29 cellular contexts compared by ENCODE assay signal in the genomic region with DNA sequence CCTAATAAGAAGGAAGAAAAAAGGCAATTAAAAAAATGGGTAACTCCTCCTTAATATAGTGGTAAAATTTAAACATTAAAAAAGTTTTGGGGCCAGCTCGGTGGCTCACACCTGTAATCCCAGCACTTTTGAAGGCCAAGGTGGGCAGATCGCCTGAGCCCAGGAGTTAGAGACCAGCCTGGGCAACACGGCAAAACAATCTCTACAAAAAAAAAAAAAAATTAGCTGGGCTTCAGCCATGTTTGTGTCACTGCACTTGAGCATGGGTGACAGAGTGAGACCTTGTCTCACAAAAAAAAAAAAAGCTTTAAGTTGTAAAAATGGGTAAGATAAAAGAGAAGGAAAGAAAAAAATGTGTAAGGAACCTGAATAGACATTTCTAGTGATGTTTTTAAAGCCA.
"Had no signal": no experiment of that assay in that cellular context is flagged by ENCODE, and none has a peak within 500 bp of the region (broad histone marks: within the 10 kb centered on the region; RNA-seq: fewer than 3 reads in every experiment).

No MANE protein-coding gene starts in this region.

- ATAC-seq: stimulated activated effector memory CD8-positive, alpha-beta T cell treated with anti-CD3 and anti-CD28 coated beads, Interleukin-12 subunit alpha, Interleukin-12 subunit beta, amount 100 ng/mL, for 72 hours; stimulated activated memory B cell treated with anti-CD40 and anti-IgM and Interleukin-4, amounts not matched to agents 10 μg/mL and 1 μg/mL and 100 μg/mL, for 72 hours; stimulated activated naive B cell treated with anti-CD40 and anti-IgM and Interleukin-4, amounts not matched to agents 10 μg/mL and 1 μg/mL and 100 μg/mL, for 72 hours; stimulated activated naive CD8-positive, alpha-beta T cell treated with anti-CD3 and anti-CD28 coated beads, Interleukin-15, amount 100 ng/mL, for 72 hours; stimulated activated naive CD8-positive, alpha-beta T cell treated with anti-CD3 and anti-CD28 coated beads, Interleukin-15, Interleukin-2, amounts not matched to agents 100 U/mL and 50 U/mL, for 24 hours; upper lobe of right lung had no signal

- H3K9me3 Mint-ChIP-seq: stimulated activated effector memory CD8-positive, alpha-beta T cell treated with anti-CD3 and anti-CD28 coated beads, Interleukin-12 subunit alpha, Interleukin-12 subunit beta, amount 100 ng/mL, for 72 hours; stimulated activated memory B cell treated with anti-CD40 and anti-IgM and Interleukin-4, amounts not matched to agents 10 μg/mL and 1 μg/mL and 100 μg/mL, for 72 hours; stimulated activated naive CD8-positive, alpha-beta T cell treated with anti-CD3 and anti-CD28 coated beads, Interleukin-15, amount 100 ng/mL, for 72 hours; stimulated activated naive CD8-positive, alpha-beta T cell treated with anti-CD3 and anti-CD28 coated beads, Interleukin-15, Interleukin-2, amounts not matched to agents 100 ng/mL and 50 ng/mL, for 24 hours; type B pancreatic cell had no signal

- H3K36me3 Mint-ChIP-seq: stimulated activated effector memory CD8-positive, alpha-beta T cell treated with anti-CD3 and anti-CD28 coated beads, Interleukin-12 subunit alpha, Interleukin-12 subunit beta, amount 100 ng/mL, for 72 hours; stimulated activated memory B cell treated with anti-CD40 and anti-IgM and Interleukin-4, amounts not matched to agents 10 μg/mL and 1 μg/mL and 100 μg/mL, for 72 hours; stimulated activated naive B cell treated with anti-CD40 and anti-IgM and Interleukin-4, amounts not matched to agents 10 μg/mL and 1 μg/mL and 100 μg/mL, for 72 hours; type B pancreatic cell had no signal

- DNase-seq: stimulated activated CD4-positive, alpha-beta T cell treated with anti-CD3 and anti-CD28 coated beads, Interleukin-2, amount 100 ng/mL, for 48 hours; stimulated activated CD4-positive, alpha-beta T cell treated with anti-CD3 and anti-CD28 coated beads, Interleukin-4, amount 100 ng/mL, for 1 hour; stimulated activated CD4-positive, alpha-beta T cell treated with anti-CD3 and anti-CD28 coated beads, Interleukin-4, amount 100 ng/mL, for 24 hours; stimulated activated CD4-positive, alpha-beta T cell treated with anti-CD3 and anti-CD28 coated beads, Interleukin-4, amount 100 ng/mL, for 4 hours; stimulated activated CD8-positive, alpha-beta memory T cell treated with anti-CD3 and anti-CD28 coated beads, Interleukin-4, amount 100 ng/mL, for 48 hours; stimulated activated naive B cell treated with anti-CD40 and anti-IgM and Interleukin-4, amounts not matched to agents 10 μg/mL and 1 μg/mL and 100 μg/mL, for 72 hours; stimulated activated naive CD4-positive, alpha-beta T cell; stimulated activated naive CD4-positive, alpha-beta T cell treated with Interleukin-2 at 50 U/mL for 16 hours; stimulated activated naive CD8-positive, alpha-beta T cell treated with anti-CD3 and anti-CD28 coated beads, Interleukin-15, amount 100 ng/mL, for 72 hours; stimulated activated naive CD8-positive, alpha-beta T cell treated with anti-CD3 and anti-CD28 coated beads, Interleukin-15, Interleukin-2, amounts not matched to agents 100 U/mL and 50 U/mL, for 24 hours; stomach; substantia nigra; testis; thyroid gland; tibial artery; transverse colon; trophoblast cell; upper lobe of left lung; upper lobe of right lung; uterus had no signal

- FAIRE-seq: urothelium cell line had no signal

- H3K4me3 ChIP-seq: stomach, suprapubic skin, testis, thoracic aorta, thyroid gland, tibial artery, tibial nerve, transverse colon, upper lobe of left lung, upper lobe of right lung, uterus, vagina had no signal

- H3K4me1 ChIP-seq: stomach, suprapubic skin, testis, thyroid gland, tibial artery, tibial nerve, transverse colon, upper lobe of left lung, upper lobe of right lung, uterus, vagina had no signal

- H3K27ac ChIP-seq: stomach, suprapubic skin, testis, thoracic aorta, thyroid gland, tibial artery, tibial nerve, transverse colon, upper lobe of left lung, upper lobe of right lung, uterus, vagina had no signal

- H3K36me3 ChIP-seq: stomach, suprapubic skin, thoracic aorta, thyroid gland, tibial artery, tibial nerve, transverse colon, upper lobe of left lung, upper lobe of right lung, uterus, vagina had no signal

- H3K4me3 Mint-ChIP-seq: stimulated activated effector memory CD8-positive, alpha-beta T cell treated with anti-CD3 and anti-CD28 coated beads, Interleukin-12 subunit alpha, Interleukin-12 subunit beta, amount 100 ng/mL, for 72 hours; stimulated activated memory B cell treated with anti-CD40 and anti-IgM and Interleukin-4, amounts not matched to agents 10 μg/mL and 1 μg/mL and 100 μg/mL, for 72 hours; stimulated activated naive B cell treated with anti-CD40 and anti-IgM and Interleukin-4, amounts not matched to agents 10 μg/mL and 1 μg/mL and 100 μg/mL, for 72 hours; stimulated activated naive CD8-positive, alpha-beta T cell treated with anti-CD3 and anti-CD28 coated beads, Interleukin-15, amount 100 ng/mL, for 72 hours; stimulated activated naive CD8-positive, alpha-beta T cell treated with anti-CD3 and anti-CD28 coated beads, Interleukin-15, Interleukin-2, amounts not matched to agents 100 ng/mL and 50 ng/mL, for 24 hours; type B pancreatic cell had no signal

- H3K9me3 ChIP-seq: stomach, suprapubic skin, testis, thoracic aorta, thyroid gland, tibial artery, tibial nerve, transverse colon, upper lobe of left lung, upper lobe of right lung, uterus, vagina had no signal

- H3K27ac Mint-ChIP-seq: stimulated activated effector memory CD8-positive, alpha-beta T cell treated with anti-CD3 and anti-CD28 coated beads, Interleukin-12 subunit alpha, Interleukin-12 subunit beta, amount 100 ng/mL, for 72 hours; stimulated activated memory B cell treated with anti-CD40 and anti-IgM and Interleukin-4, amounts not matched to agents 10 μg/mL and 1 μg/mL and 100 μg/mL, for 72 hours; stimulated activated naive B cell treated with anti-CD40 and anti-IgM and Interleukin-4, amounts not matched to agents 10 μg/mL and 1 μg/mL and 100 μg/mL, for 72 hours; stimulated activated naive CD8-positive, alpha-beta T cell treated with anti-CD3 and anti-CD28 coated beads, Interleukin-15, Interleukin-2, amounts not matched to agents 100 ng/mL and 50 ng/mL, for 24 hours; type B pancreatic cell had no signal

- H3K4me1 Mint-ChIP-seq: stimulated activated effector memory CD8-positive, alpha-beta T cell treated with anti-CD3 and anti-CD28 coated beads, Interleukin-12 subunit alpha, Interleukin-12 subunit beta, amount 100 ng/mL, for 72 hours; stimulated activated memory B cell treated with anti-CD40 and anti-IgM and Interleukin-4, amounts not matched to agents 10 μg/mL and 1 μg/mL and 100 μg/mL, for 72 hours; stimulated activated naive B cell treated with anti-CD40 and anti-IgM and Interleukin-4, amounts not matched to agents 10 μg/mL and 1 μg/mL and 100 μg/mL, for 72 hours; stimulated activated naive CD8-positive, alpha-beta T cell treated with anti-CD3 and anti-CD28 coated beads, Interleukin-15, amount 100 ng/mL, for 72 hours had no signal

- H3K27me3 ChIP-seq: testis, thyroid gland, tibial nerve, uterus, vagina had no signal
